ENCODE assay signal across 12 cellular contexts in the genomic region with DNA sequence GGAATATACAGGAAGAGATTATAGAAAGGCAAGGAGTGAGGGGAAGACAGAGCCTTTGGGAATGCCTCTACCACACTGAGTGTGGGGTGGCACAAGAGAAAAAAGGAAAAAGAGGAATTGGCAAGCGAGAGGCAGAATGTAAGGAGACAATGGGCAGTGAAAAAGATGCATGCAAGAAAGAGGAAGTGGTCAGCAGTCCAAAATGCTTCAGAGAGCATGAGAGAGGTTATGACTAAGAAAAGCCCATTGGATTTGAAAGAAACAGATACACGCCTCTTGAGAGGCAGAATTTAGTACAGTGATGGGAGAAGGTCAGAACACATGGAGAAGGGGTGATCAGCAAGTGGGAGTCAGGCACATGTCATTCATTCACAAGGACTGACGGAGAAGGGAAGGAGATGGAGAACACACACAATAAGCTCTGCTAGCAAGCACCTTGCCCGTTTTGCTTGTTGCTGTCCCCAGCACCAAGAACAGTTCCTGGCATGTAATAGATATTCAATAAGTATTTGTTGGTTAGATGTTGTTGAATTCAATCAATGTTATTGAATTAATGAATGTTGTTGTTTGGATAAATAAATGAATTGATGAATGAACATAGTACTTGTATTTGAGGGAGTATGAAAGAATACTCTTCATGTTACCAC. TPM values are rescaled to one million over a fixed set of nuclear protein-coding genes. Genes with fewer than 3 reads are reported as not detected.
A peak's percentile ranks its signal among the peaks of the same experiment; 100 is the strongest.
DNase-seq lines count a peak whose midpoint lies in the region; ATAC-seq and TF ChIP-seq lines count a peak whose summit lies in the region.
"Had no signal": no experiment of that assay in that cellular context is flagged by ENCODE, and none has a peak within 500 bp of the region (broad histone marks: within the 10 kb centered on the region; RNA-seq: fewer than 3 reads in every experiment).

No MANE protein-coding gene starts in this region.

- H3K4me3 ChIP-seq in stomach, result no peak overlapping the region
- H3K4me3 ChIP-seq in testis, result no peak overlapping the region
- H3K4me3 ChIP-seq: esophagus squamous epithelium, Peyer's patch, right atrium auricular region had no signal

- intact Hi-C loops in stomach (cut with DNase I; ENCODE audit: low total_unique reads), result no loop called here
- intact Hi-C loops in testis (cut with DNase I; ENCODE audit: low total_unique reads), result no loop called here

- peaks cover 25% of the 10 kb centered on the region for H3K27me3 Mint-ChIP-seq in activated naive CD4-positive, alpha-beta T cell treated with anti-CD3 and anti-CD28 coated beads, Interleukin-2, amount 10 ng/mL, durations not matched to agents 7 days and 5 days

- no peaks in the 10 kb centered on the region for H3K9me3 Mint-ChIP-seq in activated naive CD4-positive, alpha-beta T cell treated with anti-CD3 and anti-CD28 coated beads, Interleukin-2, amount 10 ng/mL, durations not matched to agents 7 days and 5 days
- H3K9me3 Mint-ChIP-seq: activated CD4-positive, alpha-beta T cell treated with anti-CD3 and anti-CD28 coated beads, Interleukin-2, amount 10 ng/mL, durations not matched to agents 24 days and 14 days had no signal

- no peak overlapping the region for H3K27ac Mint-ChIP-seq in activated naive CD4-positive, alpha-beta T cell treated with anti-CD3 and anti-CD28 coated beads, Interleukin-2, amount 10 ng/mL, durations not matched to agents 7 days and 5 days
- H3K27ac Mint-ChIP-seq: activated CD4-positive, alpha-beta T cell treated with anti-CD3 and anti-CD28 coated beads, Interleukin-2, amount 10 ng/mL, durations not matched to agents 24 days and 14 days had no signal

- no peaks in the 10 kb centered on the region for H3K4me1 Mint-ChIP-seq in activated naive CD4-positive, alpha-beta T cell treated with anti-CD3 and anti-CD28 coated beads, Interleukin-2, amount 10 ng/mL, durations not matched to agents 7 days and 5 days
- H3K4me1 Mint-ChIP-seq: activated CD4-positive, alpha-beta T cell treated with anti-CD3 and anti-CD28 coated beads, Interleukin-2, amount 10 ng/mL, durations not matched to agents 24 days and 14 days had no signal

- CTCF ChIA-PET in activated naive CD4-positive, alpha-beta T cell treated with anti-CD3 and anti-CD28 coated beads, Interleukin-2, amount 10 ng/mL, durations not matched to agents 7 days and 5 days (lab: Charles Lee), result interaction anchor here (0.7 kb wide), 2 partner anchors 69 to 128 kb away, joined by 3 read pairs; no protein-coding TSS in a partner anchor

- H3K27me3 ChIP-seq in stomach, result peaks cover 0 to 13% (median 12%) of the 10 kb centered on the region in 3 donors
- no peaks in the 10 kb centered on the region for H3K27me3 ChIP-seq in testis

- H3K4me1 ChIP-seq in stomach (peaks cover 2 to 10% (median 5%) of the 10 kb centered on the region in 4 donors), testis (no peaks in the 10 kb centered on the region)

- H3K36me3 ChIP-seq in stomach (no peaks in the 10 kb centered on the region), testis (ENCODE audit: low read depth, missing control alignments) (no peaks in the 10 kb centered on the region)
- H3K36me3 ChIP-seq: esophagus squamous epithelium, Peyer's patch, right atrium auricular region had no signal

- peak; percentile 97 for ATAC-seq in GM19463 (IDR thresholded peaks at IDR 0.05; ENCODE audit: unreplicated experiment)
- peak; percentile 99 for ATAC-seq in HG03025 (IDR thresholded peaks at IDR 0.05; ENCODE audit: low FRiP score, unreplicated experiment)

- H3K36me3 Mint-ChIP-seq in activated naive CD4-positive, alpha-beta T cell treated with anti-CD3 and anti-CD28 coated beads, Interleukin-2, amount 10 ng/mL, durations not matched to agents 7 days and 5 days, result no peaks in the 10 kb centered on the region

- TF ChIP-seq POLR2A in erythroblast (IDR thresholded peaks at IDR 0.05; ENCODE audit: low read length) (no peak), stomach (IDR thresholded peaks at IDR 0.05) (no peak), testis (IDR thresholded peaks at IDR 0.05) (no peak)

- no peak overlapping the region for H3K4me3 Mint-ChIP-seq in activated naive CD4-positive, alpha-beta T cell treated with anti-CD3 and anti-CD28 coated beads, Interleukin-2, amount 10 ng/mL, durations not matched to agents 7 days and 5 days
- H3K4me3 Mint-ChIP-seq: activated CD4-positive, alpha-beta T cell treated with anti-CD3 and anti-CD28 coated beads, Interleukin-2, amount 10 ng/mL, durations not matched to agents 24 days and 14 days had no signal

- peak; percentile 21 for DNase-seq in GM10266 (ENCODE audit: extremely low spot score)
- DNase-seq in NAMALWA (ENCODE audit: low spot score), result peak; percentile 24
- no peak for DNase-seq in erythroblast (lab: John Stamatoyannopoulos, UW)
- DNase-seq in activated naive CD4-positive, alpha-beta T cell treated with anti-CD3 and anti-CD28 coated beads, Interleukin-2, amount 10 ng/mL, durations not matched to agents 7 days and 5 days, result no peak
- no peak for DNase-seq in stomach
- DNase-seq in testis, result no peak
- DNase-seq: activated CD4-positive, alpha-beta T cell treated with anti-CD3 and anti-CD28 coated beads, Interleukin-2, amount 10 ng/mL, durations not matched to agents 24 days and 14 days; esophagus squamous epithelium; Peyer's patch had no signal

- 35 to 72% (median 51%) methylated on average over 4 of the region's 4 CpGs for whole genome bisulfite sequencing in stomach, 5 donors
- WGBS in testis, 2 donors, result 61% methylated on average over 4 of the region's 4 CpGs

- TF ChIP-seq CTCF in GM10266 (IDR thresholded peaks at IDR 0.05; ENCODE audit: control insufficient read depth, insufficient read depth, low read depth, missing control alignments) (no peak), stomach (IDR thresholded peaks at IDR 0.05) (no peak), testis (IDR thresholded peaks at IDR 0.05) (no peak)

- H3K27ac ChIP-seq in stomach, result no peak overlapping the region
- no peak overlapping the region for H3K27ac ChIP-seq in testis
- H3K27ac ChIP-seq: esophagus squamous epithelium, Peyer's patch, right atrium auricular region had no signal

- H3K9me3 ChIP-seq in stomach (no peaks in the 10 kb centered on the region), testis (no peaks in the 10 kb centered on the region)
- H3K9me3 ChIP-seq: esophagus squamous epithelium, Peyer's patch, right atrium auricular region had no signal

- TF ChIP-seq EP300 in stomach (IDR thresholded peaks at IDR 0.05), result no peak

RNA-seq across cellular contexts. Expression of a gene that starts 6.3 kb away (rescaled TPM):
- 1 to 10 TPM in 3 of 5 donors, not detected in 2; 1.8 to 9.7 (median 9.7) TPM for total RNA-seq in stomach
- polyA plus RNA-seq in stomach, result 1 to 10 TPM in 1 of 3 donors, under 1 TPM in 2; 0.30 to 1.2 (median 0.31) TPM
- 1 to 10 TPM; 2.4 to 6.5 TPM for total RNA-seq in testis
- polyA plus RNA-seq in testis (ENCODE audit: insufficient read depth, low read depth, low replicate concordance), result 4.7 TPM
- total RNA-seq: activated CD4-positive, alpha-beta T cell treated with anti-CD3 and anti-CD28 coated beads, Interleukin-2, amount 10 ng/mL, durations not matched to agents 24 days and 14 days had no signal

Comparison
In these comparisons a context has a peak if more than half of its experiments do, and no peak if none do; other contexts are left out.
1. DNase-seq: peak in GM10266 (single experiment) and NAMALWA (single experiment); none in erythroblast (0 of 2), activated naive CD4-positive, alpha-beta T cell treated with anti-CD3 and anti-CD28 coated beads, Interleukin-2, amount 10 ng/mL, durations not matched to agents 7 days and 5 days (single experiment), stomach (single experiment) and testis (single experiment).